Comparison of ENCODE assay signal across 1 cellular context in genomic region chr16:3673201-3673600, GRCh38.
TF ChIP-seq lines count a peak whose summit lies in the region.

No MANE protein-coding gene starts in this region.

TF ChIP-seq in IMR-90, 13 proteins besides CTCF, POLR2A, EP300 and RAD21:
- TF ChIP-seq SMC3 (IDR thresholded peaks at IDR 0.05; ENCODE audit: low read depth, low read length) (no peak), MXI1 (IDR thresholded peaks at IDR 0.05; ENCODE audit: borderline replicate concordance, low read depth, low read length) (no peak), RCOR1 (IDR thresholded peaks at IDR 0.05; ENCODE audit: insufficient replicate concordance, low read length) (no peak), MAFK (IDR thresholded peaks at IDR 0.05; ENCODE audit: low read depth, low read length) (no peak), ELK1 (IDR thresholded peaks at IDR 0.05; ENCODE audit: borderline replicate concordance, low read depth, low read length) (no peak), RFX5 (IDR thresholded peaks at IDR 0.05; ENCODE audit: low read depth, low read length) (no peak), CEBPB (IDR thresholded peaks at IDR 0.05; ENCODE audit: low read depth, low read length) (no peak), USF2 (IDR thresholded peaks at IDR 0.05; ENCODE audit: low read depth, low read length) (no peak), NFE2L2 (IDR thresholded peaks at IDR 0.05; ENCODE audit: low read depth, low read length) (no peak), FOS (IDR thresholded peaks at IDR 0.05; ENCODE audit: low read depth, low read length) (no peak), BHLHE40 (IDR thresholded peaks at IDR 0.05; ENCODE audit: low read depth, low read length) (no peak)
